In the genomic region with DNA sequence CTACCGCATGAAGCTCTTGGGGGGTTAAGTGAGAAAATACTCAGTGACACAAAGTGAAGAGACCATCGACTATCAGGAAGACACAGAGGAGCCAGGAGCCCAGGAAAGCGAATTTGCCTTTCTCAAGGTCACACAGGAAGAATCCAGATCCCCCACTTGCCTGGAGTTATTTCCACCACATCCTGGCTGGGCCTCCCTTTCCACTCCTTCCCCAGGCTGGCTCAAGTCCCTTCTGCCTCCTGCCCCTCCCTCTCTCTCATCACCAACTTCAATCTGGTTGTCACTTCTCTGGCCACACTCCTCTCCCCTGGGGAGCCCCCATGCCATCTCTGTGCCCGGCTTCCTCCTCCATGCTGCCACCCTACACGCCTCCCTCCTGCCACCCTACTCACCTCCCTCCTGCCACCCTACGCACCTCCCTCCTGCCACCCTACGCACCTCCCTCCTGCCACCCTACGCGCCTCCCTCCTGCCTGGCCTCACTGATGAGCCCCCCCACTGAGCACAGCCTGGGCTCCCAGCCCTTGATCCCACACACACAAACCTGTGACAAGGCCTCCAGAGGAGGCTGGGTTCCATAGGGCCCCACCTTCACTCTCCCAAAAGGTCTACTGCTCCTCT, we compare ENCODE assay signal across 14 cellular contexts. TPM values are rescaled to one million over a fixed set of nuclear protein-coding genes. Genes with fewer than 3 reads are reported as not detected.
DNase-seq lines count a peak whose midpoint lies in the region; ATAC-seq and TF ChIP-seq lines count a peak whose summit lies in the region.
"Had no signal": no experiment of that assay in that cellular context is flagged by ENCODE, and none has a peak within 500 bp of the region (broad histone marks: within the 10 kb centered on the region; RNA-seq: fewer than 3 reads in every experiment).

No MANE protein-coding gene starts in this region.

- H3K4me3 Mint-ChIP-seq in Caco-2 (ENCODE audit: unreplicated experiment), result no peak overlapping the region
- no peak overlapping the region for H3K4me3 Mint-ChIP-seq in endodermal cell
- H3K4me3 Mint-ChIP-seq: activated B cell treated with CpG ODN at 0.5 μM for 24 hours; stimulated activated memory B cell treated with anti-CD40 and anti-IgM and Interleukin-4, amounts not matched to agents 10 μg/mL and 1 μg/mL and 100 μg/mL, for 72 hours had no signal

- H3K36me3 Mint-ChIP-seq in Caco-2 (ENCODE audit: insufficient read depth, unreplicated experiment) (peaks cover 21% of the 10 kb centered on the region), endodermal cell (ENCODE audit: low read depth) (peaks cover 29% of the 10 kb centered on the region)
- H3K36me3 Mint-ChIP-seq: stimulated activated memory B cell treated with anti-CD40 and anti-IgM and Interleukin-4, amounts not matched to agents 10 μg/mL and 1 μg/mL and 100 μg/mL, for 72 hours had no signal

- peaks cover 42% of the 10 kb centered on the region for H3K4me1 ChIP-seq in Caco-2
- peaks cover 51% of the 10 kb centered on the region for H3K4me1 ChIP-seq in Loucy (ENCODE audit: insufficient read depth, low read length, poor library complexity, severe bottlenecking)
- H3K4me1 ChIP-seq in endodermal cell (ENCODE audit: control insufficient read depth, insufficient read depth, low read length), result peaks cover 12% of the 10 kb centered on the region
- H3K4me1 ChIP-seq in trophoblast cell (ENCODE audit: control insufficient read depth in 1 of 2, insufficient read depth in 2 of 2, low read length in 2 of 2), result peaks cover 21 to 25% of the 10 kb centered on the region in 2 experiments

- H2BK12ac ChIP-seq in trophoblast cell (ENCODE audit: low read length), result peak overlapping the region; percentile 85

- no peak overlapping the region for H3K4me3 ChIP-seq in Caco-2 (ENCODE audit: low read depth, low read length)
- no peak overlapping the region for H3K4me3 ChIP-seq in Loucy (ENCODE audit: low read length, poor library complexity, severe bottlenecking)
- no peak overlapping the region for H3K4me3 ChIP-seq in endodermal cell (ENCODE audit: low read length)
- no peak overlapping the region for H3K4me3 ChIP-seq in trophoblast cell (ENCODE audit: low read depth, low read length)

- H3K4me2 ChIP-seq in Loucy (ENCODE audit: low read depth, low read length, poor library complexity, severe bottlenecking), result no peak overlapping the region
- no peak overlapping the region for H3K4me2 ChIP-seq in trophoblast cell (ENCODE audit: low read length)

- H2BK5ac ChIP-seq in trophoblast cell (ENCODE audit: low read depth, low read length, poor library complexity), result no peak overlapping the region

- DNase-seq in Caco-2 (no peak), endodermal cell (peak; percentile 47), trophoblast cell (no peak), left lobe of liver (ENCODE audit: low spot score) (no peak), NCI-H1105 treated with DMSO at 0.1 percent for 48 hours (lab: John Stamatoyannopoulos, UW) (no peak)
- DNase-seq in stimulated activated CD4-positive, alpha-beta T cell treated with anti-CD3 and anti-CD28 coated beads, Interleukin-15, amount 100 ng/mL, for 24 hours, result no peak
- DNase-seq: activated B cell treated with CpG ODN at 0.5 μM for 24 hours; central memory CD4-positive, alpha-beta T cell; DMS 273 treated with DMSO at 0.1 percent for 48 hours; NCI-H510A; SHP77 had no signal

- H4K12ac ChIP-seq in trophoblast cell (ENCODE audit: low read depth, low read length), result no peak overlapping the region

- intact Hi-C loops in Caco-2 (cut with micrococcal nuclease; ENCODE audit: unreplicated experiment), result no loop called here

- H3K27me3 ChIP-seq in Caco-2 (replicated peaks; ENCODE audit: control insufficient read depth, insufficient read depth, low read length) (no peaks in the 10 kb centered on the region), Loucy (ENCODE audit: insufficient read depth, low read length, poor library complexity, severe bottlenecking) (no peaks in the 10 kb centered on the region), endodermal cell (ENCODE audit: control insufficient read depth, insufficient read depth, low read length, poor library complexity, severe bottlenecking) (no peaks in the 10 kb centered on the region), trophoblast cell (ENCODE audit: insufficient read depth, low read length) (no peaks in the 10 kb centered on the region)

- H3K9ac ChIP-seq in Loucy (ENCODE audit: low read depth, low read length, poor library complexity, severe bottlenecking) (peak overlapping the region; percentile 40), endodermal cell (ENCODE audit: extremely low read depth, low read length, poor library complexity, severe bottlenecking) (no peak overlapping the region), trophoblast cell (ENCODE audit: low read length) (no peak overlapping the region)

- peak overlapping the region; percentile 65 for H3K14ac ChIP-seq in trophoblast cell (ENCODE audit: low read length)

- TF ChIP-seq CTCF in Caco-2 (IDR thresholded peaks at IDR 0.05; ENCODE audit: insufficient read depth in 1 of 2, low read depth in 1 of 2, low read length in 1 of 2, severe bottlenecking in 1 of 2, unreplicated experiment in 1 of 2) (no peak), Loucy (conservative IDR thresholded peaks at IDR 0.05; ENCODE audit: low read length) (no peak), endodermal cell (conservative IDR thresholded peaks at IDR 0.05) (no peak)

- no peaks in the 10 kb centered on the region for H3K79me2 ChIP-seq in Loucy (ENCODE audit: insufficient read depth, low read length)
- peaks cover 3% of the 10 kb centered on the region for H3K79me2 ChIP-seq in trophoblast cell (ENCODE audit: control insufficient read depth, insufficient read depth, low read length, poor library complexity)

- POLR2A ChIA-PET in Caco-2 (lab: Charles Lee), result no interaction called here

- H3K23ac ChIP-seq in trophoblast cell (ENCODE audit: low read length), result no peak overlapping the region

- H4K20me1 ChIP-seq in Loucy (ENCODE audit: insufficient read depth, low read length, poor library complexity, severe bottlenecking), result no peaks in the 10 kb centered on the region

- CTCF ChIA-PET in Caco-2 (lab: Charles Lee), result interaction anchor here (0.5 to 2.5 kb wide), 3 partner anchors 25 to 33 kb away, joined by 3 to 32 read pairs (median 6); partner anchors contain the start of gene TNFRSF1A

- H3K4me1 Mint-ChIP-seq in Caco-2 (ENCODE audit: low read depth, unreplicated experiment) (peaks cover 52% of the 10 kb centered on the region), endodermal cell (peaks cover 39% of the 10 kb centered on the region)

- H3K18ac ChIP-seq in trophoblast cell (ENCODE audit: low read length), result peak overlapping the region; percentile 79

- peak overlapping the region; percentile 41 for H2BK120ac ChIP-seq in trophoblast cell (ENCODE audit: insufficient read depth, low read length, poor library complexity)

- peak overlapping the region; percentile 43 for H4K8ac ChIP-seq in trophoblast cell (ENCODE audit: low read depth, low read length)

- WGBS in endodermal cell (ENCODE audit: insufficient coverage in 1 of 2, insufficient read length in 1 of 2), 2 experiments, result 85 to 91% methylated on average over 3 to 9 of the region's 9 CpGs
- no CpG with 5 or more reads among the region's 9 CpGs for WGBS in trophoblast cell (ENCODE audit: extremely low coverage, insufficient coverage, insufficient read length)

- H2AFZ ChIP-seq in Loucy (ENCODE audit: low read length), result no peak overlapping the region
- no peak overlapping the region for H2AFZ ChIP-seq in trophoblast cell (ENCODE audit: insufficient read depth, low read length, poor library complexity)

- no peaks in the 10 kb centered on the region for H3K9me2 ChIP-seq in Loucy (replicated peaks; ENCODE audit: low read depth, low read length)

- peak overlapping the region; percentile 96 for H2AK5ac ChIP-seq in trophoblast cell (ENCODE audit: low read length)

- H3K9me3 ChIP-seq in Caco-2 (no peaks in the 10 kb centered on the region), Loucy (ENCODE audit: insufficient read depth, low read depth, low read length) (no peaks in the 10 kb centered on the region), endodermal cell (ENCODE audit: control insufficient read depth, low read length) (no peaks in the 10 kb centered on the region), trophoblast cell (ENCODE audit: insufficient read depth, low read depth, low read length) (peaks cover 1% of the 10 kb centered on the region)

- H3F3A ChIP-seq in Loucy (ENCODE audit: low read depth), result peaks cover 4% of the 10 kb centered on the region

- H3K27me3 Mint-ChIP-seq in Caco-2 (ENCODE audit: insufficient read depth, unreplicated experiment) (no peaks in the 10 kb centered on the region), endodermal cell (ENCODE audit: insufficient read depth) (peaks cover 5% of the 10 kb centered on the region)

- H3K27ac Mint-ChIP-seq in Caco-2 (ENCODE audit: unreplicated experiment) (peak overlapping the region; percentile 89), endodermal cell (peak overlapping the region; percentile 27)
- H3K27ac Mint-ChIP-seq: activated B cell treated with CpG ODN at 0.5 μM for 24 hours; stimulated activated memory B cell treated with anti-CD40 and anti-IgM and Interleukin-4, amounts not matched to agents 10 μg/mL and 1 μg/mL and 100 μg/mL, for 72 hours had no signal

- H4K91ac ChIP-seq in trophoblast cell (ENCODE audit: low read depth, low read length), result peak overlapping the region; percentile 61

- peaks cover 10% of the 10 kb centered on the region for H3K79me1 ChIP-seq in trophoblast cell (ENCODE audit: low read length)

- ATAC-seq in left lobe of liver (no peak), HG02759 (IDR thresholded peaks at IDR 0.05; ENCODE audit: unreplicated experiment) (no peak)
- ATAC-seq: stimulated activated memory B cell treated with anti-CD40 and anti-IgM and Interleukin-4, amounts not matched to agents 10 μg/mL and 1 μg/mL and 100 μg/mL, for 72 hours had no signal

- H3K4ac ChIP-seq in trophoblast cell (ENCODE audit: low read depth, low read length), result peak overlapping the region; percentile 37

- H3K36me3 ChIP-seq in Caco-2 (ENCODE audit: control insufficient read depth, insufficient read depth, low read length) (no peaks in the 10 kb centered on the region), Loucy (ENCODE audit: insufficient read depth, low read length) (no peaks in the 10 kb centered on the region), endodermal cell (ENCODE audit: control insufficient read depth, insufficient read depth, low read length) (no peaks in the 10 kb centered on the region), trophoblast cell (ENCODE audit: control insufficient read depth in 1 of 2, insufficient read depth in 2 of 2, low read length in 2 of 2) (no peaks in the 10 kb centered on the region)

- H3K9me3 Mint-ChIP-seq in Caco-2 (ENCODE audit: unreplicated experiment) (no peaks in the 10 kb centered on the region), endodermal cell (no peaks in the 10 kb centered on the region)

- no TSS peak for BruUV-seq in Caco-2 (replicated peaks; lab: Mats Ljungman, UMichigan)

- H3K27ac ChIP-seq in endodermal cell (ENCODE audit: low read depth, low read length), result no peak overlapping the region
- no peak overlapping the region for H3K27ac ChIP-seq in trophoblast cell (ENCODE audit: low read depth, low read length)

RNA-seq across cellular contexts. Expression of gene SCNN1A, which starts 6.3 kb away (rescaled TPM):
- total RNA-seq in Caco-2 (2022) (52.6 and 53.5 TPM in 2 replicates), endodermal cell (10 to 100 TPM; 32.1 to 87.7 TPM), left lobe of liver (6.8 TPM)
- polyA plus RNA-seq in endodermal cell (2013, experiment 1 of 2), result 9.0 TPM
- polyA plus RNA-seq in endodermal cell (2013, experiment 2 of 2), result 4.3 TPM
- polyA plus RNA-seq in trophoblast cell (2013), result 2.3 and 2.7 TPM in 2 replicates
- total RNA-seq: activated B cell treated with CpG ODN at 0.5 μM for 24 hours had no signal

RNA-seq across cellular contexts. Expression of gene LTBR, which starts 14.9 kb away (rescaled TPM):
- 194 and 197 TPM in 2 replicates for total RNA-seq in Caco-2 (2022)
- 1 to 10 TPM; 8.4 to 9.1 TPM for total RNA-seq in endodermal cell
- 1.5 TPM for polyA plus RNA-seq in endodermal cell (2013, experiment 1 of 2)
- 1.9 TPM for polyA plus RNA-seq in endodermal cell (2013, experiment 2 of 2)
- polyA plus RNA-seq in trophoblast cell (2013), result 34.3 and 34.8 TPM in 2 replicates
- 106 TPM for total RNA-seq in left lobe of liver

RNA-seq across cellular contexts. Expression of gene TNFRSF1A, which starts 27.1 kb away (rescaled TPM):
- 79.0 and 79.4 TPM in 2 replicates for total RNA-seq in Caco-2 (2022)
- 10 to 100 TPM; 43.2 to 86.2 TPM for total RNA-seq in endodermal cell
- polyA plus RNA-seq in endodermal cell (2013, experiment 1 of 2), result 39.7 TPM
- polyA plus RNA-seq in endodermal cell (2013, experiment 2 of 2), result 37.7 TPM
- 81.0 and 90.7 TPM in 2 replicates for polyA plus RNA-seq in trophoblast cell (2013)
- total RNA-seq in left lobe of liver, result 76.0 TPM
- total RNA-seq: activated B cell treated with CpG ODN at 0.5 μM for 24 hours had no signal

RNA-seq across cellular contexts. Expression of gene PLEKHG6, which starts 58.5 kb away (rescaled TPM):
- total RNA-seq in Caco-2 (2022), result 109 and 123 TPM in 2 replicates
- 10 to 100 TPM; 24.8 to 37.2 TPM for total RNA-seq in endodermal cell
- 7.1 TPM for polyA plus RNA-seq in endodermal cell (2013, experiment 1 of 2)
- polyA plus RNA-seq in endodermal cell (2013, experiment 2 of 2), result 4.6 TPM
- 17.4 and 20.1 TPM in 2 replicates for polyA plus RNA-seq in trophoblast cell (2013)
- 5.0 TPM for total RNA-seq in left lobe of liver
- total RNA-seq: activated B cell treated with CpG ODN at 0.5 μM for 24 hours had no signal

Comparison
In these comparisons a context has a peak if more than half of its experiments do, and no peak if none do; other contexts are left out.
1. RNA of gene LTBR, which starts 14.9 kb away (total RNA-seq): 194 to 197 TPM in Caco-2 and 106 TPM in left lobe of liver (single experiment); 8.4 to 9.1 TPM in endodermal cell; every median in the first group is over 10 times any median in the second.